5 cellular contexts compared by ENCODE assay signal in genomic region chr17:43165971-43166370, GRCh38. TPM values are rescaled to one million over a fixed set of nuclear protein-coding genes. Genes with fewer than 3 reads are reported as not detected.
DNase-seq lines count a peak whose midpoint lies in the region; ATAC-seq and TF ChIP-seq lines count a peak whose summit lies in the region.
"Not testable (repeated sequence)": the region's sequence is repeated elsewhere in the genome, so short reads cannot be mapped to it uniquely, and the experiment has no call there.

No MANE protein-coding gene starts in this region.

- not testable (repeated sequence) for H3K4me1 Mint-ChIP-seq in activated CD8-positive, alpha-beta T cell treated with anti-CD3 and anti-CD28 coated beads, Interleukin-2, amount 10 ng/mL, durations not matched to agents 7 days and 5 days (ENCODE audit: low read depth); activated naive CD4-positive, alpha-beta T cell treated with anti-CD3 and anti-CD28 coated beads, Interleukin-2, amount 10 ng/mL, durations not matched to agents 7 days and 5 days; endodermal cell; progenitor cell of endocrine pancreas (ENCODE audit: low read depth)

- H3K79me2 ChIP-seq in Loucy (ENCODE audit: insufficient read depth, low read length): peaks cover 27% of the 10 kb centered on the region; the same call in 1 of the 2 replicates

- H3K27me3 ChIP-seq in Loucy (ENCODE audit: insufficient read depth, low read length, poor library complexity, severe bottlenecking); endodermal cell (ENCODE audit: control insufficient read depth, insufficient read depth, low read length, poor library complexity, severe bottlenecking): not testable (repeated sequence)

- H3K9me3 ChIP-seq in Loucy (ENCODE audit: insufficient read depth, low read depth, low read length); endodermal cell (ENCODE audit: control insufficient read depth, low read length): not testable (repeated sequence)

- DNase-seq in activated CD8-positive, alpha-beta T cell treated with anti-CD3 and anti-CD28 coated beads, Interleukin-2, amount 10 ng/mL, durations not matched to agents 7 days and 5 days; activated naive CD4-positive, alpha-beta T cell treated with anti-CD3 and anti-CD28 coated beads, Interleukin-2, amount 10 ng/mL, durations not matched to agents 7 days and 5 days; progenitor cell of endocrine pancreas (ENCODE audit: low spot score, unreplicated experiment): not testable (repeated sequence)
- DNase-seq in endodermal cell: peak; percentile 10

- H3K27me3 Mint-ChIP-seq in activated CD8-positive, alpha-beta T cell treated with anti-CD3 and anti-CD28 coated beads, Interleukin-2, amount 10 ng/mL, durations not matched to agents 7 days and 5 days (ENCODE audit: low read depth); activated naive CD4-positive, alpha-beta T cell treated with anti-CD3 and anti-CD28 coated beads, Interleukin-2, amount 10 ng/mL, durations not matched to agents 7 days and 5 days; endodermal cell (ENCODE audit: insufficient read depth); progenitor cell of endocrine pancreas: not testable (repeated sequence)

- H3K9ac ChIP-seq in Loucy (ENCODE audit: low read depth, low read length, poor library complexity, severe bottlenecking); endodermal cell (ENCODE audit: extremely low read depth, low read length, poor library complexity, severe bottlenecking): not testable (repeated sequence)

- H3K27ac ChIP-seq in endodermal cell (ENCODE audit: low read depth, low read length): not testable (repeated sequence)

- H3K4me3 Mint-ChIP-seq in activated CD8-positive, alpha-beta T cell treated with anti-CD3 and anti-CD28 coated beads, Interleukin-2, amount 10 ng/mL, durations not matched to agents 7 days and 5 days; activated naive CD4-positive, alpha-beta T cell treated with anti-CD3 and anti-CD28 coated beads, Interleukin-2, amount 10 ng/mL, durations not matched to agents 7 days and 5 days; endodermal cell: not testable (repeated sequence)
- H3K4me3 Mint-ChIP-seq in progenitor cell of endocrine pancreas (ENCODE audit: low read depth): peak overlapping the region; percentile 1

- H3K4me1 ChIP-seq in Loucy (ENCODE audit: insufficient read depth, low read length, poor library complexity, severe bottlenecking); endodermal cell (ENCODE audit: control insufficient read depth, insufficient read depth, low read length): not testable (repeated sequence)

- not testable (repeated sequence) for H3K4me3 ChIP-seq in Loucy (ENCODE audit: low read length, poor library complexity, severe bottlenecking)
- peak overlapping the region; percentile 63 for H3K4me3 ChIP-seq in endodermal cell (ENCODE audit: low read length)

- H3K4me2 ChIP-seq in Loucy (ENCODE audit: low read depth, low read length, poor library complexity, severe bottlenecking): peak overlapping the region; percentile 35

- not testable (repeated sequence) for ATAC-seq in activated CD8-positive, alpha-beta T cell treated with anti-CD3 and anti-CD28 coated beads, Interleukin-2, amount 10 ng/mL, durations not matched to agents 7 days and 5 days

- not testable (repeated sequence) for H3F3A ChIP-seq in Loucy (ENCODE audit: low read depth)

- not testable (repeated sequence) for H4K20me1 ChIP-seq in Loucy (ENCODE audit: insufficient read depth, low read length, poor library complexity, severe bottlenecking)

- CTCF ChIA-PET in activated CD8-positive, alpha-beta T cell treated with anti-CD3 and anti-CD28 coated beads, Interleukin-2, amount 10 ng/mL, durations not matched to agents 7 days and 5 days (lab: Charles Lee); activated naive CD4-positive, alpha-beta T cell treated with anti-CD3 and anti-CD28 coated beads, Interleukin-2, amount 10 ng/mL, durations not matched to agents 7 days and 5 days (lab: Charles Lee): not testable (repeated sequence)

- H3K9me3 Mint-ChIP-seq in activated CD8-positive, alpha-beta T cell treated with anti-CD3 and anti-CD28 coated beads, Interleukin-2, amount 10 ng/mL, durations not matched to agents 7 days and 5 days (ENCODE audit: insufficient read depth); activated naive CD4-positive, alpha-beta T cell treated with anti-CD3 and anti-CD28 coated beads, Interleukin-2, amount 10 ng/mL, durations not matched to agents 7 days and 5 days; endodermal cell; progenitor cell of endocrine pancreas (ENCODE audit: low read depth): not testable (repeated sequence)

- peak overlapping the region; percentile 39 for H3K27ac Mint-ChIP-seq in activated CD8-positive, alpha-beta T cell treated with anti-CD3 and anti-CD28 coated beads, Interleukin-2, amount 10 ng/mL, durations not matched to agents 7 days and 5 days
- H3K27ac Mint-ChIP-seq in activated naive CD4-positive, alpha-beta T cell treated with anti-CD3 and anti-CD28 coated beads, Interleukin-2, amount 10 ng/mL, durations not matched to agents 7 days and 5 days: peak overlapping the region; percentile 25
- peak overlapping the region; percentile 71 for H3K27ac Mint-ChIP-seq in endodermal cell
- not testable (repeated sequence) for H3K27ac Mint-ChIP-seq in progenitor cell of endocrine pancreas

- POLR2A ChIA-PET in activated CD8-positive, alpha-beta T cell treated with anti-CD3 and anti-CD28 coated beads, Interleukin-2, amount 10 ng/mL, durations not matched to agents 7 days and 5 days (lab: Charles Lee): not testable (repeated sequence)

- not testable (repeated sequence) for H3K36me3 ChIP-seq in Loucy (ENCODE audit: insufficient read depth, low read length)
- H3K36me3 ChIP-seq in endodermal cell (ENCODE audit: control insufficient read depth, insufficient read depth, low read length): peaks cover 17% of the 10 kb centered on the region

- not testable (repeated sequence) for TF ChIP-seq CTCF in Loucy (conservative IDR thresholded peaks at IDR 0.05; ENCODE audit: low read length); endodermal cell (conservative IDR thresholded peaks at IDR 0.05); progenitor cell of endocrine pancreas (IDR thresholded peaks at IDR 0.05; ENCODE audit: unreplicated experiment)

- not testable (repeated sequence) for H3K36me3 Mint-ChIP-seq in activated CD8-positive, alpha-beta T cell treated with anti-CD3 and anti-CD28 coated beads, Interleukin-2, amount 10 ng/mL, durations not matched to agents 7 days and 5 days (ENCODE audit: low read depth); activated naive CD4-positive, alpha-beta T cell treated with anti-CD3 and anti-CD28 coated beads, Interleukin-2, amount 10 ng/mL, durations not matched to agents 7 days and 5 days
- H3K36me3 Mint-ChIP-seq in endodermal cell (ENCODE audit: low read depth): peaks cover 42% of the 10 kb centered on the region
- H3K36me3 Mint-ChIP-seq in progenitor cell of endocrine pancreas (ENCODE audit: insufficient read depth): peaks cover 17% of the 10 kb centered on the region

- not testable (repeated sequence) for H3K9me2 ChIP-seq in Loucy (replicated peaks; ENCODE audit: low read depth, low read length)

- H2AFZ ChIP-seq in Loucy (ENCODE audit: low read length): not testable (repeated sequence)

RNA-seq across cellular contexts. Expression of gene NBR1, which starts 5.0 kb away (rescaled TPM):
- 10 to 100 TPM; 40.9 to 41.3 TPM for total RNA-seq in activated CD8-positive, alpha-beta T cell treated with anti-CD3 and anti-CD28 coated beads, Interleukin-2, amount 10 ng/mL, durations not matched to agents 7 days and 5 days
- total RNA-seq in endodermal cell (10 to 100 TPM; 53.2 to 55.7 TPM), progenitor cell of endocrine pancreas (54.8 and 59.5 TPM in 2 replicates)
- polyA plus RNA-seq in endodermal cell (2013, experiment 1 of 2): 61.0 TPM
- polyA plus RNA-seq in endodermal cell (2013, experiment 2 of 2): 60.5 TPM

RNA-seq across cellular contexts. Expression of gene BRCA1, which starts 40.8 kb away (rescaled TPM):
- 10 to 100 TPM; 77.2 to 85.3 TPM for total RNA-seq in activated CD8-positive, alpha-beta T cell treated with anti-CD3 and anti-CD28 coated beads, Interleukin-2, amount 10 ng/mL, durations not matched to agents 7 days and 5 days
- total RNA-seq in endodermal cell (10 to 100 TPM; 45.4 to 59.0 TPM), progenitor cell of endocrine pancreas (27.7 and 34.2 TPM in 2 replicates)
- 37.7 TPM for polyA plus RNA-seq in endodermal cell (2013, experiment 1 of 2)
- 34.2 TPM for polyA plus RNA-seq in endodermal cell (2013, experiment 2 of 2)

RNA-seq across cellular contexts. Expression of gene TMEM106A, which starts 45.7 kb away (rescaled TPM):
- total RNA-seq in activated CD8-positive, alpha-beta T cell treated with anti-CD3 and anti-CD28 coated beads, Interleukin-2, amount 10 ng/mL, durations not matched to agents 7 days and 5 days: 10 to 100 TPM; 10.1 to 12.4 TPM
- total RNA-seq in endodermal cell: 10 to 100 TPM; 11.2 to 11.3 TPM
- 3.5 TPM for polyA plus RNA-seq in endodermal cell (2013, experiment 1 of 2)
- 4.3 TPM for polyA plus RNA-seq in endodermal cell (2013, experiment 2 of 2)
- total RNA-seq in progenitor cell of endocrine pancreas: 5.1 and 8.6 TPM in 2 replicates
